Comparison of ENCODE assay signal across 9 cellular contexts in genomic region chr22:37735054-37735453, GRCh38. TPM values are rescaled to one million over a fixed set of nuclear protein-coding genes. Genes with fewer than 3 reads are reported as not detected.
DNase-seq lines count a peak whose midpoint lies in the region; TF ChIP-seq lines count a peak whose summit lies in the region.
"Had no signal": no experiment of that assay in that cellular context is flagged by ENCODE, and none has a peak within 500 bp of the region (broad histone marks: within the 10 kb centered on the region; RNA-seq: fewer than 3 reads in every experiment).

No MANE protein-coding gene starts in this region.

- no peak overlapping the region for H3K27ac ChIP-seq in brain microvascular endothelial cell
- peak overlapping the region; percentile 43 to 84 (median 60) for H3K27ac ChIP-seq in tibial nerve
- no peak overlapping the region for H3K27ac ChIP-seq in OCI-LY7 (ENCODE audit: low read depth, low read length, poor library complexity, severe bottlenecking)

- POLR2A ChIA-PET in OCI-LY7 (lab: Charles Lee), result no interaction called here

- peak; percentile 60 for TF ChIP-seq CTCF in brain microvascular endothelial cell (IDR thresholded peaks at IDR 0.05; ENCODE audit: low read depth, low read length, missing control alignments)
- peak; percentile 48 for TF ChIP-seq CTCF in kidney epithelial cell (IDR thresholded peaks at IDR 0.05; ENCODE audit: insufficient read depth, low read length, poor library complexity, severe bottlenecking)
- peak in 4 of 5 experiments; percentile 32 to 69 (median 49) for TF ChIP-seq CTCF in tibial nerve (IDR thresholded peaks at IDR 0.05)
- no peak for TF ChIP-seq CTCF in GM13976 (IDR thresholded peaks at IDR 0.05; ENCODE audit: borderline replicate concordance, control extremely low read depth, extremely low read depth, insufficient read depth, missing control alignments)
- TF ChIP-seq CTCF in OCI-LY7 (conservative IDR thresholded peaks at IDR 0.05; ENCODE audit: low read length), result no peak

- TF ChIP-seq EP300 in tibial nerve (IDR thresholded peaks at IDR 0.05), result no peak

- H3K9me3 ChIP-seq in tibial nerve (no peaks in the 10 kb centered on the region), OCI-LY7 (ENCODE audit: low read length) (no peaks in the 10 kb centered on the region)

- H3K4me3 ChIP-seq in brain microvascular endothelial cell (ENCODE audit: low read depth, low read length), result no peak overlapping the region
- no peak overlapping the region for H3K4me3 ChIP-seq in kidney epithelial cell (ENCODE audit: low read depth, low read length)
- no peak overlapping the region for H3K4me3 ChIP-seq in tibial nerve
- no peak overlapping the region for H3K4me3 ChIP-seq in OCI-LY7 (ENCODE audit: low read depth, low read length, poor library complexity, severe bottlenecking)

- H3K27me3 ChIP-seq in brain microvascular endothelial cell (replicated peaks) (no peaks in the 10 kb centered on the region), kidney epithelial cell (ENCODE audit: control insufficient read depth, insufficient read depth, low read length) (no peaks in the 10 kb centered on the region), tibial nerve (no peaks in the 10 kb centered on the region)

- CTCF ChIA-PET in OCI-LY7 (lab: Charles Lee; ENCODE audit: unreplicated experiment), result no interaction called here

- BruUV-seq in OCI-LY7 (replicated peaks; lab: Mats Ljungman, UMichigan), result no TSS peak

- no peaks in the 10 kb centered on the region for H3K9me2 ChIP-seq in OCI-LY7 (ENCODE audit: insufficient read depth, low read length)

- WGBS in tibial nerve, 2 donors, result 35 to 41% methylated on average over 2 to 8 of the region's 10 CpGs

- DNase-seq in HuH-7 (ENCODE audit: low spot score), result peak; percentile 93
- DNase-seq in brain microvascular endothelial cell, result no peak
- DNase-seq in kidney epithelial cell (ENCODE audit: low read depth), result no peak
- DNase-seq in tibial nerve (ENCODE audit: low spot score in 2 of 2), result peak in 1 of 2 donors; percentile 46
- DNase-seq in GM13976 (ENCODE audit: low spot score), result no peak
- no peak for DNase-seq in OCI-LY7 (ENCODE audit: low spot score)
- no peak for DNase-seq in activated effector memory CD4-positive, alpha-beta T cell treated with Interleukin-2 at 50 U/mL for 16 hours
- DNase-seq: activated CD4-positive, alpha-beta memory T cell treated with anti-CD3 and anti-CD28 coated beads, Interleukin-2, amount 10 ng/mL, durations not matched to agents 7 days and 5 days; erythroblast had no signal

- intact Hi-C loops in OCI-LY7 (cut with micrococcal nuclease; ENCODE audit: unreplicated experiment), result no loop called here

- in situ Hi-C loops in brain microvascular endothelial cell (cut with HindIII; ENCODE audit: low pct_ligation_motif_present, low sequenced_read_pairs), result no loop called here
- in situ Hi-C loops in GM13976 (cut with MboI; ENCODE audit: low sequenced_read_pairs, unreplicated experiment), result no loop called here

- no peak overlapping the region for H3K4me2 ChIP-seq in OCI-LY7 (ENCODE audit: low read length)

- H2AFZ ChIP-seq in OCI-LY7 (ENCODE audit: low read length), result no peak overlapping the region

- H3K36me3 ChIP-seq in brain microvascular endothelial cell (replicated peaks), result no peaks in the 10 kb centered on the region
- no peaks in the 10 kb centered on the region for H3K36me3 ChIP-seq in kidney epithelial cell (ENCODE audit: control insufficient read depth, insufficient read depth, low read length)
- no peaks in the 10 kb centered on the region for H3K36me3 ChIP-seq in tibial nerve
- no peaks in the 10 kb centered on the region for H3K36me3 ChIP-seq in OCI-LY7 (ENCODE audit: insufficient read depth, low read length)

- no peaks in the 10 kb centered on the region for H3K79me2 ChIP-seq in OCI-LY7 (ENCODE audit: insufficient read depth, low read depth, low read length)

- TF ChIP-seq POLR2A in tibial nerve (IDR thresholded peaks at IDR 0.05), result no peak

- H3K4me1 ChIP-seq in tibial nerve, result peaks cover 0 to 44% (median 9%) of the 10 kb centered on the region in 4 donors
- peaks cover 7% of the 10 kb centered on the region for H3K4me1 ChIP-seq in OCI-LY7 (ENCODE audit: insufficient read depth, low read length, poor library complexity, severe bottlenecking)

- H4K20me1 ChIP-seq in OCI-LY7 (ENCODE audit: insufficient read depth, low read length), result no peaks in the 10 kb centered on the region

RNA-seq across cellular contexts. Expression of gene TRIOBP, which starts 38.2 kb away (rescaled TPM):
- total RNA-seq in kidney epithelial cell, result 62.8 and 68.9 TPM in 2 replicates
- total RNA-seq in tibial nerve, result 100 to 1,000 TPM; 140 to 160 (median 151) TPM
- 24.4 and 31.6 TPM in 2 replicates for total RNA-seq in OCI-LY7 (2014; rRNA removed; shearing (Covaris generic))
- total RNA-seq in OCI-LY7 (2022), result 30.6 and 31.1 TPM in 2 replicates

RNA-seq across cellular contexts. Expression of gene NOL12, which starts 48.9 kb away (rescaled TPM):
- total RNA-seq in kidney epithelial cell (46.2 and 59.0 TPM in 2 replicates), tibial nerve (10 to 100 TPM; 24.1 to 39.5 (median 31.2) TPM), OCI-LY7 (2022) (58.6 and 62.3 TPM in 2 replicates)
- total RNA-seq in OCI-LY7 (2014; rRNA removed; shearing (Covaris generic)), result 64.6 and 79.0 TPM in 2 replicates

RNA-seq across cellular contexts. Expression of gene LGALS1, which starts 59.6 kb away (rescaled TPM):
- 500 and 806 TPM in 2 replicates for total RNA-seq in kidney epithelial cell
- total RNA-seq in tibial nerve, result 1,000 to 10,000 TPM; 1,362 to 3,592 (median 2,463) TPM
- total RNA-seq in OCI-LY7 (2014; rRNA removed; shearing (Covaris generic)), result 85.8 and 93.1 TPM in 2 replicates
- total RNA-seq in OCI-LY7 (2022), result 57.2 and 57.3 TPM in 2 replicates

Comparison
In these comparisons a context has a peak if more than half of its experiments do, and no peak if none do; other contexts are left out.
1. H3K27ac ChIP-seq: peak in tibial nerve (4 of 4); none in brain microvascular endothelial cell (single experiment) and OCI-LY7 (single experiment).
2. CTCF ChIP-seq: peak in brain microvascular endothelial cell (single experiment), kidney epithelial cell (single experiment) and tibial nerve (4 of 5); none in GM13976 (single experiment) and OCI-LY7 (single experiment).